In the genomic region with DNA sequence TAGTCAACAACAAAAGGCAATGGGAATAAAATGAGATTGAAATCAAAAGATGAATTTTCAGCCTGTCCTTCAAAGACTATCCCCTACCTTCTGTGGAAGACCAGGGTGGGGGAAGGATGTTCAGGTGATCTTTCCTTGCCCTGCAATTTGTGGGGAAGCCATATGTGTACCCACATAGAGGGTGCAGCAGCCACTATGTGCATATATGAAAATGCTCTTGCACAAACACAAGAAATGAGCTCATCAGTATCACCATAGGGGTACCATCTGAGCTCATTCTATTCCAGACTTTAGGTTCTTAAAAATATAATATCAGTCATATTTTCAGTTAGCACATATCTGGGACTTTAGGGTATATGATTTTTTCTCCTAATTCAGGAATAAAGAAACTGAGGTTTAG, we compare ENCODE assay signal across 15 cellular contexts. TPM values are rescaled to one million over a fixed set of nuclear protein-coding genes. Genes with fewer than 3 reads are reported as not detected.
DNase-seq lines count a peak whose midpoint lies in the region; ATAC-seq, FAIRE-seq and TF ChIP-seq lines count a peak whose summit lies in the region.
"Had no signal": no experiment of that assay in that cellular context is flagged by ENCODE, and none has a peak within 500 bp of the region (broad histone marks: within the 10 kb centered on the region; RNA-seq: fewer than 3 reads in every experiment).

No MANE protein-coding gene starts in this region.

- intact Hi-C loops in HepG2 (cut with micrococcal nuclease; ENCODE audit: unreplicated experiment): loop anchor here (5.0 kb wide), 1 partner anchor 468 kb away; no protein-coding TSS in a partner anchor
- intact Hi-C loops in activated CD4-positive, alpha-beta memory T cell treated with anti-CD3 and anti-CD28 coated beads for 36 hours (cut with micrococcal nuclease): loop anchor here (1.0 to 5.0 kb wide), 12 partner anchors 14 to 433 kb away; a partner anchor contains a TSS

- TF ChIP-seq CTCF in liver (IDR thresholded peaks at IDR 0.05; ENCODE audit: low read depth, low read length, missing input control) (no peak), HepG2 (CRISPR knock-in tag; IDR thresholded peaks at IDR 0.05) (no peak)

- POLR2A ChIA-PET in HepG2 (lab: Yijun Ruan, JAX): no interaction called here
- POLR2A ChIA-PET in activated CD4-positive, alpha-beta memory T cell treated with anti-CD3 and anti-CD28 coated beads for 36 hours (lab: Charles Lee): interaction anchor here (1.1 to 2.5 kb wide), 17 partner anchors 13 to 348 kb away, joined by 3 to 20 read pairs (median 7); a partner anchor contains a TSS

- no peak overlapping the region for H2AFZ ChIP-seq in HepG2 (ENCODE audit: low read length)

- peak overlapping the region; percentile 93 for H3K27ac Mint-ChIP-seq in activated CD4-positive, alpha-beta memory T cell treated with anti-CD3 and anti-CD28 coated beads for 36 hours
- peak overlapping the region; percentile 94 to 99 (median 97) for H3K27ac Mint-ChIP-seq in immature natural killer cell
- H3K27ac Mint-ChIP-seq: brain had no signal

- ATAC-seq in HepG2: no peak

- peaks cover 3% of the 10 kb centered on the region for H3K9me3 Mint-ChIP-seq in activated CD4-positive, alpha-beta memory T cell treated with anti-CD3 and anti-CD28 coated beads for 36 hours
- H3K9me3 Mint-ChIP-seq in immature natural killer cell: no peaks in the 10 kb centered on the region

- H3K4me1 ChIP-seq in liver (ENCODE audit: control insufficient read depth in 4 of 4, insufficient read depth in 4 of 4, low read length in 3 of 4) (peaks cover 0 to 10% (median under 1%) of the 10 kb centered on the region in 4 donors), HepG2 (ENCODE audit: insufficient read depth, low read length) (no peaks in the 10 kb centered on the region)
- H3K4me1 ChIP-seq: SJSA1, tibial artery had no signal

- H3K27ac ChIP-seq in liver (ENCODE audit: low read depth in 1 of 2, low read length in 2 of 2) (peak overlapping the region; percentile 7 to 37), HepG2 (ENCODE audit: extremely low read length, insufficient read depth, low read length) (no peak overlapping the region)
- H3K27ac ChIP-seq: SJSA1, tibial artery had no signal

- no peaks in the 10 kb centered on the region for H3K36me3 Mint-ChIP-seq in activated CD4-positive, alpha-beta memory T cell treated with anti-CD3 and anti-CD28 coated beads for 36 hours
- H3K36me3 Mint-ChIP-seq in immature natural killer cell: peaks cover 0 to 2% (median 0%) of the 10 kb centered on the region in 3 donors
- H3K36me3 Mint-ChIP-seq: brain had no signal

- H3K79me2 ChIP-seq in HepG2 (ENCODE audit: insufficient read depth, low read length): no peaks in the 10 kb centered on the region

- TF ChIP-seq EP300 in HepG2 (IDR thresholded peaks at IDR 0.05; ENCODE audit: low read depth in 2 of 2, low read length in 2 of 2): no peak
- TF ChIP-seq EP300 in HepG2 (CRISPR knock-in tag; IDR thresholded peaks at IDR 0.05; ENCODE audit: borderline replicate concordance): no peak

- H3K9ac ChIP-seq in liver (ENCODE audit: low read depth in 1 of 2, low read length in 2 of 2) (no peak overlapping the region), HepG2 (ENCODE audit: insufficient read depth, low read depth, low read length) (no peak overlapping the region)

- H3K27me3 ChIP-seq in liver (ENCODE audit: control insufficient read depth in 4 of 4, insufficient read depth in 4 of 4, low read length in 3 of 4): no peaks in the 10 kb centered on the region
- no peaks in the 10 kb centered on the region for H3K27me3 ChIP-seq in HepG2 (ENCODE audit: control insufficient read depth in 1 of 2, insufficient read depth in 2 of 2, low read length in 2 of 2)
- H3K27me3 ChIP-seq: SJSA1 had no signal

- CTCF ChIA-PET in HepG2 (lab: Yijun Ruan, JAX; ENCODE audit: low intra/inter-chr PET ratio, low total read pairs): interaction anchor here (2.1 kb wide), 1 partner anchor 306 kb away, joined by 9 read pairs; no protein-coding TSS in a partner anchor
- CTCF ChIA-PET in activated CD4-positive, alpha-beta memory T cell treated with anti-CD3 and anti-CD28 coated beads for 36 hours (lab: Charles Lee): interaction anchor here (0.7 to 5.3 kb wide), 23 partner anchors 11 to 399 kb away, joined by 3 to 80 read pairs (median 5); a partner anchor contains a TSS

- H3K4me3 ChIP-seq in liver (ENCODE audit: low read depth in 1 of 3, low read length in 3 of 3) (no peak overlapping the region), HepG2 (replicated peaks in 1 of 3; ENCODE audit: insufficient read depth in 1 of 3, low read depth in 2 of 3, low read length in 3 of 3) (no peak overlapping the region)
- H3K4me3 ChIP-seq: SJSA1, tibial artery had no signal

- no TSS peak for BruUV-seq in HepG2 (replicated peaks; lab: Mats Ljungman, UMichigan)

- peak overlapping the region; percentile 57 for H3K4me3 Mint-ChIP-seq in activated CD4-positive, alpha-beta memory T cell treated with anti-CD3 and anti-CD28 coated beads for 36 hours
- H3K4me3 Mint-ChIP-seq in immature natural killer cell: peak overlapping the region; percentile 68 to 90 (median 73)
- H3K4me3 Mint-ChIP-seq: brain had no signal

- in situ Hi-C loops in HepG2 (cut with HindIII; ENCODE audit: extremely low pct_ligation_motif_present, low pct_unique_long_range_greater_than_20kb): loop anchor here (5.0 to 25.0 kb wide), 2 partner anchors 308 to 468 kb away; no protein-coding TSS in a partner anchor

- no peak for FAIRE-seq in HepG2 (lab: Jason Lieb, UNC)

- H3K36me3 ChIP-seq in liver (ENCODE audit: control insufficient read depth in 4 of 4, insufficient read depth in 3 of 4, low read depth in 1 of 4, low read length in 3 of 4): no peaks in the 10 kb centered on the region
- no peaks in the 10 kb centered on the region for H3K36me3 ChIP-seq in HepG2 (replicated peaks in 1 of 2; ENCODE audit: control insufficient read depth in 1 of 2, insufficient read depth in 2 of 2, low read length in 2 of 2)
- H3K36me3 ChIP-seq: SJSA1, tibial artery had no signal

- H3K9me3 ChIP-seq in liver (ENCODE audit: control insufficient read depth in 4 of 4, low read length in 3 of 4) (no peaks in the 10 kb centered on the region), HepG2 (ENCODE audit: low read length) (no peaks in the 10 kb centered on the region)
- H3K9me3 ChIP-seq: SJSA1, tibial artery had no signal

- no peak for TF ChIP-seq POLR2A in HepG2 (IDR thresholded peaks at IDR 0.05; ENCODE audit: insufficient read depth in 1 of 2, low read depth in 2 of 2, low read length in 2 of 2)

- DNase-seq in HepG2 (ENCODE audit: low spot score): no peak
- peak; percentile 47 for DNase-seq in activated CD4-positive, alpha-beta memory T cell treated with anti-CD3 and anti-CD28 coated beads for 36 hours
- DNase-seq in immature natural killer cell: no peak
- DNase-seq in iPS-NIHi11 (ENCODE audit: low spot score): no peak
- no peak for DNase-seq in HPDE6-E6E7 (ENCODE audit: extremely low spot score)
- DNase-seq in stimulated activated CD4-positive, alpha-beta T cell treated with anti-CD3 and anti-CD28 coated beads, Interleukin-15, amount 100 ng/mL, for 24 hours: no peak
- no peak for DNase-seq in NOMO-1 (lab: John Stamatoyannopoulos, UW; ENCODE audit: unreplicated experiment in 2 of 2)
- DNase-seq: DMS79 treated with DMSO at 0.1 percent for 48 hours, nucleus accumbens had no signal

- H3K4me2 ChIP-seq in HepG2 (ENCODE audit: low read depth, low read length): no peak overlapping the region

- H3K4me1 Mint-ChIP-seq in activated CD4-positive, alpha-beta memory T cell treated with anti-CD3 and anti-CD28 coated beads for 36 hours (ENCODE audit: low read depth): peaks cover 65% of the 10 kb centered on the region
- peaks cover 58 to 70% of the 10 kb centered on the region in 2 donors for H3K4me1 Mint-ChIP-seq in immature natural killer cell
- H3K4me1 Mint-ChIP-seq: brain had no signal

- H4K20me1 ChIP-seq in HepG2 (ENCODE audit: insufficient read depth, low read length): no peaks in the 10 kb centered on the region

- TF ChIP-seq RAD21 in liver (IDR thresholded peaks at IDR 0.05): no peak
- no peak for TF ChIP-seq RAD21 in HepG2 (CRISPR knock-in tag; IDR thresholded peaks at IDR 0.05)

- no peaks in the 10 kb centered on the region for H3K27me3 Mint-ChIP-seq in activated CD4-positive, alpha-beta memory T cell treated with anti-CD3 and anti-CD28 coated beads for 36 hours
- peaks cover 6 to 15% (median 11%) of the 10 kb centered on the region in 3 donors for H3K27me3 Mint-ChIP-seq in immature natural killer cell (ENCODE audit: low read depth in 3 of 3)

RNA-seq across cellular contexts. Expression of a gene that starts 17.7 kb away (rescaled TPM):
- 10 to 100 TPM; 11.1 to 20.6 TPM for total RNA-seq in liver
- 10 to 100 TPM in 1 of 2 donors, 1 to 10 TPM in 1; 9.7 to 13.0 TPM for polyA plus RNA-seq in liver
- not detected in 2 replicates for total RNA-seq in HepG2 (2016; rRNA removed; fragmentation: Illumina TruSeq; extraction: Trizol)
- not detected in 2 replicates for total RNA-seq in HepG2 (2016; cell fraction: cytosol; rRNA removed; fragmentation: Illumina TruSeq; extraction: Trizol; ENCODE audit: low read depth)
- not detected in 2 replicates for total RNA-seq in HepG2 (2016; cell fraction: insoluble cytoplasmic fraction; rRNA removed; fragmentation: Illumina TruSeq; extraction: Trizol)
- total RNA-seq in HepG2 (2016; cell fraction: membrane; rRNA removed; fragmentation: Illumina TruSeq; extraction: Trizol): not detected in 2 replicates
- not detected in 2 replicates for total RNA-seq in HepG2 (2016; cell fraction: nucleus; rRNA removed; fragmentation: Illumina TruSeq; extraction: Trizol)
- polyA plus RNA-seq in HepG2 (2011; rRNA removed): not detected in 2 replicates
- polyA plus RNA-seq in HepG2 (2011; cell fraction: cytosol; rRNA removed): not detected in 2 replicates
- not detected in 2 replicates for polyA plus RNA-seq in HepG2 (2011; cell fraction: nucleus; rRNA removed)
- not detected in 2 replicates for polyA plus RNA-seq in HepG2 (2012)
- polyA plus RNA-seq in HepG2 (2016; cell fraction: cytosol; fragmentation: Illumina TruSeq; extraction: Trizol; ENCODE audit: low read depth): not detected in 2 replicates
- polyA plus RNA-seq in HepG2 (2016; cell fraction: insoluble cytoplasmic fraction; fragmentation: Illumina TruSeq; extraction: Trizol; ENCODE audit: low read depth): not detected in 2 replicates
- not detected in 2 replicates for polyA plus RNA-seq in HepG2 (2016; cell fraction: membrane; fragmentation: Illumina TruSeq; extraction: Trizol; ENCODE audit: low read depth)
- not detected in 2 replicates for polyA plus RNA-seq in HepG2 (2016; cell fraction: nucleus; fragmentation: Illumina TruSeq; extraction: Trizol; ENCODE audit: insufficient read depth, low read depth)
- not detected in 2 replicates for polyA minus RNA-seq in HepG2 (2011; rRNA and poly(A)+ RNA removed; ENCODE audit: low replicate concordance)
- not detected in 2 replicates for polyA minus RNA-seq in HepG2 (2011; cell fraction: cytosol; rRNA and poly(A)+ RNA removed)
- polyA minus RNA-seq in HepG2 (2011; cell fraction: nucleus; rRNA and poly(A)+ RNA removed): not detected in 2 replicates
- total RNA-seq in activated CD4-positive, alpha-beta memory T cell treated with anti-CD3 and anti-CD28 coated beads for 36 hours: 10 to 100 TPM; 45.9 to 48.3 TPM
- 100 to 1,000 TPM; 123 to 291 (median 123) TPM for polyA plus RNA-seq in immature natural killer cell
- total RNA-seq: fibroblast of villous mesenchyme, SJSA1 had no signal

RNA-seq across cellular contexts. Expression of a gene that starts 38.5 kb away (rescaled TPM):
- total RNA-seq in liver (1 to 10 TPM; 2.3 to 3.8 TPM), HepG2 (2016; rRNA removed; fragmentation: Illumina TruSeq; extraction: Trizol) (not detected in 2 replicates)
- polyA plus RNA-seq in liver (1 to 10 TPM; 1.5 to 2.8 TPM), HepG2 (2011; rRNA removed) (not detected in 2 replicates), immature natural killer cell (10 to 100 TPM; 19.1 to 71.4 (median 25.7) TPM)
- total RNA-seq in HepG2 (2016; cell fraction: cytosol; rRNA removed; fragmentation: Illumina TruSeq; extraction: Trizol; ENCODE audit: low read depth): not detected in 2 replicates
- total RNA-seq in HepG2 (2016; cell fraction: insoluble cytoplasmic fraction; rRNA removed; fragmentation: Illumina TruSeq; extraction: Trizol): not detected in 2 replicates
- total RNA-seq in HepG2 (2016; cell fraction: membrane; rRNA removed; fragmentation: Illumina TruSeq; extraction: Trizol): not detected in 2 replicates
- total RNA-seq in HepG2 (2016; cell fraction: nucleus; rRNA removed; fragmentation: Illumina TruSeq; extraction: Trizol): not detected in 2 replicates
- not detected in 2 replicates for polyA plus RNA-seq in HepG2 (2011; cell fraction: cytosol; rRNA removed)
- not detected in 2 replicates for polyA plus RNA-seq in HepG2 (2011; cell fraction: nucleus; rRNA removed)
- polyA plus RNA-seq in HepG2 (2012): not detected in 2 replicates
- not detected in 2 replicates for polyA plus RNA-seq in HepG2 (2016; cell fraction: cytosol; fragmentation: Illumina TruSeq; extraction: Trizol; ENCODE audit: low read depth)
- not detected in 2 replicates for polyA plus RNA-seq in HepG2 (2016; cell fraction: insoluble cytoplasmic fraction; fragmentation: Illumina TruSeq; extraction: Trizol; ENCODE audit: low read depth)
- polyA plus RNA-seq in HepG2 (2016; cell fraction: membrane; fragmentation: Illumina TruSeq; extraction: Trizol; ENCODE audit: low read depth): not detected in 2 replicates
- not detected in 2 replicates for polyA plus RNA-seq in HepG2 (2016; cell fraction: nucleus; fragmentation: Illumina TruSeq; extraction: Trizol; ENCODE audit: insufficient read depth, low read depth)
- not detected in 2 replicates for polyA minus RNA-seq in HepG2 (2011; rRNA and poly(A)+ RNA removed; ENCODE audit: low replicate concordance)
- not detected in 2 replicates for polyA minus RNA-seq in HepG2 (2011; cell fraction: cytosol; rRNA and poly(A)+ RNA removed)
- not detected in 2 replicates for polyA minus RNA-seq in HepG2 (2011; cell fraction: nucleus; rRNA and poly(A)+ RNA removed)
- 1 to 10 TPM; 6.0 to 6.2 TPM for total RNA-seq in activated CD4-positive, alpha-beta memory T cell treated with anti-CD3 and anti-CD28 coated beads for 36 hours
- total RNA-seq: fibroblast of villous mesenchyme, HT1080, SJSA1 had no signal

RNA-seq across cellular contexts. Expression of a gene that starts 45.2 kb away (rescaled TPM):
- total RNA-seq in liver (1,000 to 10,000 TPM in 1 of 2 donors, 100 to 1,000 TPM in 1; 382 to 1,041 TPM), HepG2 (2016; rRNA removed; fragmentation: Illumina TruSeq; extraction: Trizol) (not detected in 2 replicates)
- polyA plus RNA-seq in liver (1,000 to 10,000 TPM in 1 of 2 donors, 100 to 1,000 TPM in 1; 957 to 1,317 TPM), HepG2 (2011; rRNA removed) (not detected in 2 replicates), immature natural killer cell (under 1 TPM in 1 of 3 donors, not detected in 2; 0.87 TPM)
- total RNA-seq in HepG2 (2016; cell fraction: cytosol; rRNA removed; fragmentation: Illumina TruSeq; extraction: Trizol; ENCODE audit: low read depth): not detected in 2 replicates
- total RNA-seq in HepG2 (2016; cell fraction: insoluble cytoplasmic fraction; rRNA removed; fragmentation: Illumina TruSeq; extraction: Trizol): not detected in 2 replicates
- total RNA-seq in HepG2 (2016; cell fraction: membrane; rRNA removed; fragmentation: Illumina TruSeq; extraction: Trizol): not detected in 2 replicates
- not detected in 2 replicates for total RNA-seq in HepG2 (2016; cell fraction: nucleus; rRNA removed; fragmentation: Illumina TruSeq; extraction: Trizol)
- polyA plus RNA-seq in HepG2 (2011; cell fraction: cytosol; rRNA removed): not detected in 2 replicates
- not detected in 2 replicates for polyA plus RNA-seq in HepG2 (2011; cell fraction: nucleus; rRNA removed)
- not detected in 2 replicates for polyA plus RNA-seq in HepG2 (2012)
- not detected in 2 replicates for polyA plus RNA-seq in HepG2 (2016; cell fraction: cytosol; fragmentation: Illumina TruSeq; extraction: Trizol; ENCODE audit: low read depth)
- polyA plus RNA-seq in HepG2 (2016; cell fraction: insoluble cytoplasmic fraction; fragmentation: Illumina TruSeq; extraction: Trizol; ENCODE audit: low read depth): not detected in 2 replicates
- polyA plus RNA-seq in HepG2 (2016; cell fraction: membrane; fragmentation: Illumina TruSeq; extraction: Trizol; ENCODE audit: low read depth): not detected in 2 replicates
- not detected in 2 replicates for polyA plus RNA-seq in HepG2 (2016; cell fraction: nucleus; fragmentation: Illumina TruSeq; extraction: Trizol; ENCODE audit: insufficient read depth, low read depth)
- polyA minus RNA-seq in HepG2 (2011; rRNA and poly(A)+ RNA removed; ENCODE audit: low replicate concordance): not detected in 2 replicates
- not detected in 2 replicates for polyA minus RNA-seq in HepG2 (2011; cell fraction: cytosol; rRNA and poly(A)+ RNA removed)
- not detected in 2 replicates for polyA minus RNA-seq in HepG2 (2011; cell fraction: nucleus; rRNA and poly(A)+ RNA removed)
- not detected for total RNA-seq in activated CD4-positive, alpha-beta memory T cell treated with anti-CD3 and anti-CD28 coated beads for 36 hours
- total RNA-seq: HT1080, SJSA1 had no signal

RNA-seq across cellular contexts. Expression of a gene that starts 45.6 kb away (rescaled TPM):
- total RNA-seq in liver (100 to 1,000 TPM; 346 to 404 TPM), HepG2 (2016; rRNA removed; fragmentation: Illumina TruSeq; extraction: Trizol) (not detected in 2 replicates)
- polyA plus RNA-seq in liver (100 to 1,000 TPM; 675 to 703 TPM), HepG2 (2011; rRNA removed) (not detected in 2 replicates), immature natural killer cell (under 1 TPM in 1 of 3 donors, not detected in 2; 0.97 TPM)
- total RNA-seq in HepG2 (2016; cell fraction: cytosol; rRNA removed; fragmentation: Illumina TruSeq; extraction: Trizol; ENCODE audit: low read depth): not detected in 2 replicates
- total RNA-seq in HepG2 (2016; cell fraction: insoluble cytoplasmic fraction; rRNA removed; fragmentation: Illumina TruSeq; extraction: Trizol): not detected in 2 replicates
- total RNA-seq in HepG2 (2016; cell fraction: membrane; rRNA removed; fragmentation: Illumina TruSeq; extraction: Trizol): not detected in 2 replicates
- total RNA-seq in HepG2 (2016; cell fraction: nucleus; rRNA removed; fragmentation: Illumina TruSeq; extraction: Trizol): not detected in 2 replicates
- not detected in 2 replicates for polyA plus RNA-seq in HepG2 (2011; cell fraction: cytosol; rRNA removed)
- polyA plus RNA-seq in HepG2 (2011; cell fraction: nucleus; rRNA removed): not detected in 2 replicates
- not detected in 2 replicates for polyA plus RNA-seq in HepG2 (2012)
- not detected in 2 replicates for polyA plus RNA-seq in HepG2 (2016; cell fraction: cytosol; fragmentation: Illumina TruSeq; extraction: Trizol; ENCODE audit: low read depth)
- polyA plus RNA-seq in HepG2 (2016; cell fraction: insoluble cytoplasmic fraction; fragmentation: Illumina TruSeq; extraction: Trizol; ENCODE audit: low read depth): not detected in 2 replicates
- not detected in 2 replicates for polyA plus RNA-seq in HepG2 (2016; cell fraction: membrane; fragmentation: Illumina TruSeq; extraction: Trizol; ENCODE audit: low read depth)
- not detected in 2 replicates for polyA plus RNA-seq in HepG2 (2016; cell fraction: nucleus; fragmentation: Illumina TruSeq; extraction: Trizol; ENCODE audit: insufficient read depth, low read depth)
- polyA minus RNA-seq in HepG2 (2011; rRNA and poly(A)+ RNA removed; ENCODE audit: low replicate concordance): not detected in 2 replicates
- polyA minus RNA-seq in HepG2 (2011; cell fraction: cytosol; rRNA and poly(A)+ RNA removed): not detected in 2 replicates
- not detected in 2 replicates for polyA minus RNA-seq in HepG2 (2011; cell fraction: nucleus; rRNA and poly(A)+ RNA removed)
- not detected for total RNA-seq in activated CD4-positive, alpha-beta memory T cell treated with anti-CD3 and anti-CD28 coated beads for 36 hours
- total RNA-seq: fibroblast of villous mesenchyme, HT1080, SJSA1 had no signal

Comparison
In these comparisons a context has a peak if more than half of its experiments do, and no peak if none do; other contexts are left out.
1. RNA of a gene that starts 17.7 kb away (total RNA-seq): 45.9 to 48.3 TPM in activated CD4-positive, alpha-beta memory T cell treated with anti-CD3 and anti-CD28 coated beads for 36 hours and 11.1 to 20.6 TPM in liver; not detected in HepG2; every median in the first group is over 10 times any median in the second.
2. RNA of a gene that starts 45.2 kb away (total RNA-seq): 382 to 1,041 TPM in liver; not detected in HepG2 and not detected in activated CD4-positive, alpha-beta memory T cell treated with anti-CD3 and anti-CD28 coated beads for 36 hours; every median in the first group is over 100 times any median in the second.